In the genomic region with DNA sequence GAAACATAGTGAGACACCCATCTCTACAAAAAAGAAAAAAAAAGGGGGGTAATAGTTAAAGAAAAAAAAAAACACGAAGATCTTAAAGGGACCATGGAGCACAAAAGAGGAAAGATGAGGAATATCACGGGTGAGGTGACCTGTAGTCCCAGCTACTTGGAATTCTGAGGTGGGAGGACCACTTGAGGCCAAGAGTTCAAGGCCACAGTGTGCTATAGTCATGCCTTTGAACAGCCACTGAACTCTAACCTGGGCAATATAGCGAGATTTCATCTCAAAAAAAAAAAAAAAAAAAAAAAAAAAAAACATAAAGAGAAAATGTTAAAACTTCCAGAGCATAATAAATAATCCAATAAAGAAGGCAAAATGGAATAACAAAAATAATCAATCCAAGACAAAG, we compare ENCODE assay signal across 30 cellular contexts. TPM values are rescaled to one million over a fixed set of nuclear protein-coding genes. Genes with fewer than 3 reads are reported as not detected.
"Had no signal": no experiment of that assay in that cellular context is flagged by ENCODE, and none has a peak within 500 bp of the region (broad histone marks: within the 10 kb centered on the region; RNA-seq: fewer than 3 reads in every experiment).

No MANE protein-coding gene starts in this region.

- H3K36me3 ChIP-seq: stomach, suprapubic skin, thoracic aorta, thyroid gland, tibial artery, tibial nerve, transverse colon, upper lobe of left lung, upper lobe of right lung, uterus, vagina had no signal

- DNase-seq: stimulated activated CD4-positive, alpha-beta T cell treated with anti-CD3 and anti-CD28 coated beads, Interleukin-2, amount 100 ng/mL, for 48 hours; stimulated activated CD4-positive, alpha-beta T cell treated with anti-CD3 and anti-CD28 coated beads, Interleukin-4, amount 100 ng/mL, for 1 hour; stimulated activated CD4-positive, alpha-beta T cell treated with anti-CD3 and anti-CD28 coated beads, Interleukin-4, amount 100 ng/mL, for 24 hours; stimulated activated CD4-positive, alpha-beta T cell treated with anti-CD3 and anti-CD28 coated beads, Interleukin-4, amount 100 ng/mL, for 4 hours; stimulated activated CD8-positive, alpha-beta memory T cell treated with anti-CD3 and anti-CD28 coated beads, Interleukin-4, amount 100 ng/mL, for 48 hours; stimulated activated naive B cell treated with anti-CD40 and anti-IgM and Interleukin-4, amounts not matched to agents 10 μg/mL and 1 μg/mL and 100 μg/mL, for 72 hours; stimulated activated naive CD4-positive, alpha-beta T cell; stimulated activated naive CD4-positive, alpha-beta T cell treated with Interleukin-2 at 50 U/mL for 16 hours; stimulated activated naive CD8-positive, alpha-beta T cell treated with anti-CD3 and anti-CD28 coated beads, Interleukin-15, amount 100 ng/mL, for 72 hours; stimulated activated naive CD8-positive, alpha-beta T cell treated with anti-CD3 and anti-CD28 coated beads, Interleukin-15, Interleukin-2, amounts not matched to agents 100 U/mL and 50 U/mL, for 24 hours; stomach; substantia nigra; testis; thyroid gland; tibial artery; transverse colon; trophoblast cell; upper lobe of left lung; upper lobe of right lung; uterus had no signal

- H3K27me3 ChIP-seq: stomach, suprapubic skin, testis, thyroid gland, tibial artery, tibial nerve, transverse colon, upper lobe of left lung, upper lobe of right lung, uterus, vagina had no signal

- H3K9me3 ChIP-seq: stomach, suprapubic skin, testis, thoracic aorta, thyroid gland, tibial artery, tibial nerve, transverse colon, upper lobe of left lung, upper lobe of right lung, uterus, vagina had no signal

- H3K4me1 ChIP-seq: stomach, suprapubic skin, testis, thyroid gland, tibial artery, tibial nerve, upper lobe of left lung, upper lobe of right lung, uterus, vagina had no signal

- ATAC-seq: stimulated activated effector memory CD8-positive, alpha-beta T cell treated with anti-CD3 and anti-CD28 coated beads, Interleukin-12 subunit alpha, Interleukin-12 subunit beta, amount 100 ng/mL, for 72 hours; stimulated activated memory B cell treated with anti-CD40 and anti-IgM and Interleukin-4, amounts not matched to agents 10 μg/mL and 1 μg/mL and 100 μg/mL, for 72 hours; stimulated activated naive B cell treated with anti-CD40 and anti-IgM and Interleukin-4, amounts not matched to agents 10 μg/mL and 1 μg/mL and 100 μg/mL, for 72 hours; stimulated activated naive CD8-positive, alpha-beta T cell treated with anti-CD3 and anti-CD28 coated beads, Interleukin-15, amount 100 ng/mL, for 72 hours; stimulated activated naive CD8-positive, alpha-beta T cell treated with anti-CD3 and anti-CD28 coated beads, Interleukin-15, Interleukin-2, amounts not matched to agents 100 U/mL and 50 U/mL, for 24 hours; upper lobe of right lung had no signal

- FAIRE-seq: urothelium cell line had no signal

- H3K4me3 ChIP-seq: stomach, suprapubic skin, testis, thoracic aorta, thyroid gland, tibial artery, tibial nerve, transverse colon, upper lobe of left lung, upper lobe of right lung, uterus, vagina had no signal

- H3K27ac ChIP-seq: stomach, suprapubic skin, testis, thoracic aorta, thyroid gland, tibial artery, tibial nerve, transverse colon, upper lobe of left lung, upper lobe of right lung, uterus, vagina had no signal

RNA-seq across cellular contexts. Expression of gene AKR1D1, which starts 23.6 kb away (rescaled TPM):
- total RNA-seq: stomach, temporal lobe, thoracic aorta, thyroid gland, tibial nerve, transverse colon, upper lobe of right lung, ureter, urinary bladder, uterus, vagina had no signal
- polyA plus RNA-seq: stomach, urinary bladder had no signal
